ENCODE assay signal across 10 cellular contexts in genomic region chr16:2019500-2019899, GRCh38. TPM values are rescaled to one million over a fixed set of nuclear protein-coding genes. Genes with fewer than 3 reads are reported as not detected.
DNase-seq lines count a peak whose midpoint lies in the region; TF ChIP-seq lines count a peak whose summit lies in the region.
"Had no signal": no experiment of that assay in that cellular context is flagged by ENCODE, and none has a peak within 500 bp of the region (broad histone marks: within the 10 kb centered on the region; RNA-seq: fewer than 3 reads in every experiment).

Gene NPW (plus strand): TSS chr16:2019785.

- TF ChIP-seq CTCF in RWPE1 (conservative IDR thresholded peaks at IDR 0.05; ENCODE audit: low read depth): no peak
- no peak for TF ChIP-seq CTCF in glutamatergic neuron (IDR thresholded peaks at IDR 0.05; ENCODE audit: partially characterized antibody, unreplicated experiment)
- no peak for TF ChIP-seq CTCF in GM10266 (IDR thresholded peaks at IDR 0.05; ENCODE audit: control insufficient read depth, insufficient read depth, low read depth, missing control alignments)

- peaks cover 10% of the 10 kb centered on the region for H3K9me3 Mint-ChIP-seq in glutamatergic neuron (ENCODE audit: unreplicated experiment)

- peaks cover 10% of the 10 kb centered on the region for H3K4me1 Mint-ChIP-seq in glutamatergic neuron (ENCODE audit: low read depth, unreplicated experiment)

- peak; percentile 78 for DNase-seq in activated CD8-positive, alpha-beta memory T cell treated with anti-CD3 and anti-CD28 coated beads for 24 hours
- DNase-seq in activated CD8-positive, alpha-beta memory T cell treated with anti-CD3 and anti-CD28 coated beads, Interleukin-2, amount 50 U/mL, for 4 hours: no peak
- DNase-seq in RWPE1 (ENCODE audit: low spot score) (no peak), glutamatergic neuron (peak; percentile 39), MV-4-11 (lab: John Stamatoyannopoulos, UW) (no peak), GM10266 (ENCODE audit: extremely low spot score) (no peak), retina (no peak)
- peak; percentile 67 for DNase-seq in stimulated activated CD8-positive, alpha-beta memory T cell treated with anti-CD3 and anti-CD28 coated beads, Interleukin-4, amount 100 ng/mL, for 48 hours
- DNase-seq: cerebellar nuclear complex had no signal

- H3K27ac Mint-ChIP-seq in glutamatergic neuron (ENCODE audit: unreplicated experiment): peak within 1 kb of the TSS; percentile 52

- peak within 1 kb of the TSS; percentile 64 for H3K4me3 Mint-ChIP-seq in glutamatergic neuron (ENCODE audit: unreplicated experiment)

- H3K27me3 Mint-ChIP-seq in glutamatergic neuron (ENCODE audit: unreplicated experiment): peaks cover 14% of the 10 kb centered on the region

- CTCF ChIA-PET in RWPE1 (lab: Yijun Ruan, JAX): interaction anchor here (0.6 to 1.0 kb wide), 2 partner anchors 52 to 168 kb away, joined by 3 read pairs; no protein-coding TSS in a partner anchor

- H3K36me3 Mint-ChIP-seq in glutamatergic neuron (ENCODE audit: unreplicated experiment): no peaks in the 10 kb centered on the region

- H3K27ac ChIP-seq in RWPE1: peak within 1 kb of the TSS; percentile 14; the same call in 1 of the 2 replicates
- H3K27ac ChIP-seq: left lung had no signal

- POLR2A ChIA-PET in RWPE1 (lab: Yijun Ruan, JAX; ENCODE audit: low non-redundant PET): no interaction called here

RNA-seq across cellular contexts. Expression of gene NPW, which starts in this region (rescaled TPM):
- total RNA-seq in glutamatergic neuron (ENCODE audit: unreplicated experiment): 0.91 TPM

Comparison
In these comparisons a context has a peak if more than half of its experiments do, and no peak if none do; other contexts are left out.
1. DNase-seq: peak in activated CD8-positive, alpha-beta memory T cell treated with anti-CD3 and anti-CD28 coated beads for 24 hours (single experiment) and stimulated activated CD8-positive, alpha-beta memory T cell treated with anti-CD3 and anti-CD28 coated beads, Interleukin-4, amount 100 ng/mL, for 48 hours (single experiment); none in activated CD8-positive, alpha-beta memory T cell treated with anti-CD3 and anti-CD28 coated beads, Interleukin-2, amount 50 U/mL, for 4 hours (single experiment), RWPE1 (single experiment), MV-4-11 (single experiment), GM10266 (single experiment) and retina (single experiment).
2. Peak in DNase-seq in glutamatergic neuron; RNA of the gene not detected or under 1 TPM.